8 cellular contexts compared by ENCODE assay signal in the genomic region with DNA sequence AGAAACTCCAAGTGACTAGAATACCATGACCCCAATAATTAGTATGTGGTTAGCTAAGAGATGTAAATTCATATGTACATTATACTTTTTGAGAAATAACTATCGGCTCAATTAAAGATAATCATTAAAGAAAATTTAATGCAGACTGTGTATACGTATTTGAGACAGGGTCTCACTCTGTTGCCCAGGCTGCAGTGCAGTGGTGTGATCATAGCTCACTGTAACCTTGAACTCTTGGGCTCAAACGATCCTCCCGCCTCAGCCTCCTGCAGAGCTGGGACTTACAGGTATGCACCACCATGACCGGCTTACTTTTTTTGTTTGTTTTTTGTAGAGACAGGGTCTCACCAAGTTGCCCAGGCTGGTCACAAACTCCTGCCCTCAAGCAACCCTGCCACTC. TPM values are rescaled to one million over a fixed set of nuclear protein-coding genes. Genes with fewer than 3 reads are reported as not detected.
"Had no signal": no experiment of that assay in that cellular context is flagged by ENCODE, and none has a peak within 500 bp of the region (broad histone marks: within the 10 kb centered on the region; RNA-seq: fewer than 3 reads in every experiment).

No MANE protein-coding gene starts in this region.

- H3K9me3 Mint-ChIP-seq: HFFc6 had no signal

- H3K36me3 ChIP-seq: HAP-1 had no signal

- FAIRE-seq: K562 had no signal

- H3K4me3 ChIP-seq: HAP-1, K562 had no signal

- H3K9me3 ChIP-seq: HAP-1 had no signal

- DNase-seq: GOT3, HFFc6, IMR-90, KG1 had no signal

- H3K27ac Mint-ChIP-seq: HFFc6 had no signal

- H3K4me3 Mint-ChIP-seq: HFFc6 had no signal

- ATAC-seq: K562 had no signal

- H3K27ac ChIP-seq: HL-60 had no signal

- H3K4me1 ChIP-seq: HAP-1 had no signal

RNA-seq across cellular contexts. Expression of a gene that starts 8.7 kb away (rescaled TPM):
- total RNA-seq: H7, IMR-90 had no signal
